Comparison of ENCODE assay signal across 1 cellular context in genomic region chr17:75087558-75088453, GRCh38.
TF ChIP-seq lines count a peak whose summit lies in the region.

Gene SLC16A5, plus strand, starts transcription at chr17:75087954. Its CDS starts 5,683 bp downstream, at chr17:75093637.

TF ChIP-seq in GM12878, 131 proteins besides CTCF, POLR2A, EP300 and RAD21 (continued from another document and continues in another):
- no peak for TF ChIP-seq IRF3 (IDR thresholded peaks at IDR 0.05)
- TF ChIP-seq ZNF622 (IDR thresholded peaks at IDR 0.05): no peak
- no peak for TF ChIP-seq CBFB (IDR thresholded peaks at IDR 0.05; ENCODE audit: low read depth)
- no peak for TF ChIP-seq CBX5 (IDR thresholded peaks at IDR 0.05; ENCODE audit: low read depth)
- no peak for TF ChIP-seq RELA (IDR thresholded peaks at IDR 0.05; ENCODE audit: borderline replicate concordance, partially characterized antibody)
- no peak for TF ChIP-seq HDAC2 (IDR thresholded peaks at IDR 0.05)
- no peak for TF ChIP-seq TCF12 (IDR thresholded peaks at IDR 0.05; ENCODE audit: low read depth, low read length)
- peak; percentile 36 to 37; a peak in 2 of 4 replicates for TF ChIP-seq IKZF2 (IDR thresholded peaks at IDR 0.05)
- TF ChIP-seq IRF4 (IDR thresholded peaks at IDR 0.05; ENCODE audit: low read depth, low read length): no peak
- TF ChIP-seq SMAD5 (IDR thresholded peaks at IDR 0.05; ENCODE audit: low read depth): no peak
- TF ChIP-seq USF1 (IDR thresholded peaks at IDR 0.05; ENCODE audit: borderline replicate concordance, extremely low read length, insufficient read depth, low read depth, low read length): no peak
- peak; percentile 61; the same call in 1 of the 2 replicates for TF ChIP-seq IKZF1 (conservative IDR thresholded peaks at IDR 0.05)
- TF ChIP-seq E2F4 (IDR thresholded peaks at IDR 0.05; ENCODE audit: low read depth, low read length): no peak
- no peak for TF ChIP-seq FOXM1 (IDR thresholded peaks at IDR 0.05; ENCODE audit: low read depth, low read length)
- 0 out of 2 replicates have a peak, but pooled peaks have one; percentile 53 for TF ChIP-seq DPF2 (IDR thresholded peaks at IDR 0.05)
- TF ChIP-seq FOS (IDR thresholded peaks at IDR 0.05; ENCODE audit: borderline replicate concordance, extremely low read depth, insufficient read length): no peak
- 0 out of 2 replicates have a peak, but pooled peaks have one; percentile 11 for TF ChIP-seq TCF3 (IDR thresholded peaks at IDR 0.05; ENCODE audit: borderline replicate concordance, insufficient read depth, low read depth, low read length)
- 0 out of 2 replicates have a peak, but pooled peaks have one; percentile 48 for TF ChIP-seq HDGF (IDR thresholded peaks at IDR 0.05)
- no peak for TF ChIP-seq SP1 (IDR thresholded peaks at IDR 0.05; ENCODE audit: low read depth, low read length)
- TF ChIP-seq SMARCA5 (IDR thresholded peaks at IDR 0.05): no peak
- TF ChIP-seq SRF (IDR thresholded peaks at IDR 0.05; ENCODE audit: low read depth in 2 of 2, low read length in 2 of 2): no peak
- no peak for TF ChIP-seq KLF5 (IDR thresholded peaks at IDR 0.05; ENCODE audit: partially characterized antibody)
- TF ChIP-seq ZNF687 (IDR thresholded peaks at IDR 0.05): 0 out of 2 replicates have a peak, but pooled peaks have one; percentile 46
- TF ChIP-seq KAT2A (conservative IDR thresholded peaks at IDR 0.05; ENCODE audit: control insufficient read depth, low read depth, low read length): no peak
- TF ChIP-seq SIX5 (IDR thresholded peaks at IDR 0.05; ENCODE audit: low read depth, low read length, severe bottlenecking): no peak
- TF ChIP-seq RCOR1 (conservative IDR thresholded peaks at IDR 0.05; ENCODE audit: low read depth, low read length): no peak
- no peak for TF ChIP-seq ZBTB40 (IDR thresholded peaks at IDR 0.05; ENCODE audit: borderline replicate concordance)
- no peak for TF ChIP-seq SUZ12 (IDR thresholded peaks at IDR 0.05; ENCODE audit: unreplicated experiment)
- TF ChIP-seq LARP7 (IDR thresholded peaks at IDR 0.05): peak; percentile 58; the same call in 1 of the 2 replicates
- no peak for TF ChIP-seq GABPA (IDR thresholded peaks at IDR 0.05; ENCODE audit: low read depth)
- no peak for TF ChIP-seq PKNOX1 (IDR thresholded peaks at IDR 0.05)
- TF ChIP-seq MLLT1 (IDR thresholded peaks at IDR 0.05): no peak
- TF ChIP-seq MAX (IDR thresholded peaks at IDR 0.05; ENCODE audit: low read depth, low read length): no peak
- no peak for TF ChIP-seq ESRRA (IDR thresholded peaks at IDR 0.05; ENCODE audit: low read length)
- peak; percentile 7 to 46; a peak in 1 of 4 replicates for TF ChIP-seq BHLHE40 (IDR thresholded peaks at IDR 0.05; ENCODE audit: borderline replicate concordance in 1 of 2, low read depth in 2 of 2, low read length in 1 of 2)
- peak; percentile 20; the same call in 1 of the 2 replicates for TF ChIP-seq REST (IDR thresholded peaks at IDR 0.05; ENCODE audit: low read depth, low read length)
- 0 out of 2 replicates have a peak, but pooled peaks have one; percentile 34 for TF ChIP-seq NR2F1 (conservative IDR thresholded peaks at IDR 0.05)
- TF ChIP-seq SREBF2 (IDR thresholded peaks at IDR 0.05; ENCODE audit: low read length): no peak
- no peak for TF ChIP-seq ZNF217 (IDR thresholded peaks at IDR 0.05)
- TF ChIP-seq ZSCAN29 (IDR thresholded peaks at IDR 0.05): no peak
- TF ChIP-seq MYB (IDR thresholded peaks at IDR 0.05; ENCODE audit: borderline replicate concordance, low read depth, low read length): no peak
- no peak for TF ChIP-seq SUPT20H (IDR thresholded peaks at IDR 0.05; ENCODE audit: borderline replicate concordance, control insufficient read depth, low read depth, low read length)
- no peak for TF ChIP-seq BRCA1 (IDR thresholded peaks at IDR 0.05; ENCODE audit: low read depth, low read length)
